ENCODE assay signal across 8 cellular contexts in the genomic region with DNA sequence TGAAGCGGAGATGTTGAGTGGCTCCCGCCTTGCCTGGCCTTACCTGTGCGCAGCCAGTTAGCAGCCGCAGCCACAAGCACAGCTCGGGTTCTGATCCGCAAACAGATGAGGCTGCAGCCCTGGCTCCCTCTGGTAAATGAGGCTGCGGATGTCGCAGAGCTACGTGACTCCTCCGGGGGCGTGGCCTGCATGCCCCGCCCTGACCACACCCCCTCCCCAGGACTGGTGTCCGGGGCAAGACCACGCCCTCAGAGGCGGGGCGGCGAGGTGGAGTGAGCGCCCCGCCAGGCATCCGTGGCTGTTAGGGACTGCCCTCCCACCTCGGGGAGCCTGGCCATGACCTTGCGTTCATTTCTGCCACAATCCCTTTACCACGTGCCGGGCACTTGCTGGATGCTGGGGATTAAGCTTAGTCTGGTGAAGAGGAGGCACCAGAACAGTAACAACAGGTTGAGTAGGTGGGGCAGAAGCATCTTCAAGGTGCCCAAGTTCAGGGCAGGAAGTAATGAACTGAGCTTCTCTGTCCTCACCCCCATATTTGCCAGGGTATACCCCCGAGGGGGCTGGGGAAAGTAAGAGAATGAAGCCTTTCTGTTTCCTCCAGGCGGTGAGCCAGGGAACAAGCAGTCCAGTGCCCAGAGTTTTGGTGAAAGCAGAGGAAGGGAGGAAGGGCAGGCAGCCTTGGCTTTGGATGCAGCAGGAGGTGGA. TPM values are rescaled to one million over a fixed set of nuclear protein-coding genes. Genes with fewer than 3 reads are reported as not detected.
DNase-seq lines count a peak whose midpoint lies in the region; ATAC-seq and TF ChIP-seq lines count a peak whose summit lies in the region.

A gene (minus strand): TSS at position 138 of the 708 bp plus-strand sequence. CDS start 1,363 bp downstream, outside the sequence.

- RAD21 ChIA-PET in HCT116 (lab: Charles Lee; ENCODE audit: low non-redundant PET in 1 of 2, low total read pairs in 2 of 2, uncharacterized antibody in 2 of 2, unreplicated experiment in 2 of 2) = no interaction called here

- H3K36me3 ChIP-seq in HCT116 (ENCODE audit: control insufficient read depth in 1 of 2, insufficient read depth in 2 of 2, low read length in 2 of 2) (peaks cover 16 to 26% of the 10 kb centered on the region in 2 experiments; a peak in 3 of 4 replicates), adrenal gland (replicated peaks in 1 of 2) (no peaks in the 10 kb centered on the region), left ventricle myocardium inferior (peaks cover 11% of the 10 kb centered on the region), psoas muscle (ENCODE audit: insufficient read depth in 1 of 2, low read depth in 1 of 2) (no peaks in the 10 kb centered on the region)

- DNase-seq in GM04503 (ENCODE audit: low read depth) (peak; percentile 39), HCT116 (ENCODE audit: low read depth, low spot score) (peak; percentile 81), NCI-H1092 (lab: John Stamatoyannopoulos, UW) (peak; percentile 74), T-helper 1 cell (peak; percentile 96 to 98 (median 98)), adrenal gland (peak; percentile 95 to 99 (median 97)), left ventricle myocardium inferior (peak; percentile 98), psoas muscle (peak; percentile 97 to 98), ureter (ENCODE audit: low spot score) (peak; percentile 97)

- POLR2A ChIA-PET in HCT116 (lab: Charles Lee) = no interaction called here

- H3K9me2 ChIP-seq in HCT116 (ENCODE audit: insufficient read depth) = no peaks in the 10 kb centered on the region

- H2AFZ ChIP-seq in HCT116 (ENCODE audit: low read depth, low read length, poor library complexity, severe bottlenecking) = no peak within 1 kb of the TSS

- H3K27ac ChIP-seq in HCT116 (ENCODE audit: low read depth, low read length) = peak within 1 kb of the TSS; percentile 60
- peak within 1 kb of the TSS in 2 of 5 donors; percentile 1 to 63 for H3K27ac ChIP-seq in adrenal gland
- peak within 1 kb of the TSS; percentile 79 for H3K27ac ChIP-seq in left ventricle myocardium inferior (replicated peaks)
- H3K27ac ChIP-seq in psoas muscle = no peak within 1 kb of the TSS

- H3K9me3 ChIP-seq in HCT116 (ENCODE audit: control insufficient read depth in 1 of 2, insufficient read depth in 1 of 2, low read depth in 1 of 2, low read length in 2 of 2) (no peaks in the 10 kb centered on the region), adrenal gland (replicated peaks in 1 of 3) (no peaks in the 10 kb centered on the region), left ventricle myocardium inferior (replicated peaks) (no peaks in the 10 kb centered on the region), psoas muscle (no peaks in the 10 kb centered on the region)

- H3K27me3 ChIP-seq in HCT116 (ENCODE audit: insufficient read depth, low read length) = no peaks in the 10 kb centered on the region
- no peaks in the 10 kb centered on the region for H3K27me3 ChIP-seq in adrenal gland
- no peaks in the 10 kb centered on the region for H3K27me3 ChIP-seq in left ventricle myocardium inferior (ENCODE audit: low read depth)
- no peaks in the 10 kb centered on the region for H3K27me3 ChIP-seq in psoas muscle (ENCODE audit: insufficient read depth in 3 of 3, low read length in 2 of 3)

- intact Hi-C loops in HCT116 (cut with micrococcal nuclease) = no loop called here
- intact Hi-C loops in adrenal gland (cut with DNase I) = no loop called here
- intact Hi-C loops in left ventricle myocardium inferior (cut with micrococcal nuclease) = no loop called here
- intact Hi-C loops in psoas muscle (cut with DNase I) = no loop called here

- no peak for TF ChIP-seq CTCF in HCT116 (IDR thresholded peaks at IDR 0.05 in 2 of 3, conservative IDR thresholded peaks at IDR 0.05 in 1 of 3; ENCODE audit: borderline replicate concordance in 1 of 3, insufficient read depth in 1 of 3, low read depth in 2 of 3, low read length in 2 of 3)
- no peak for TF ChIP-seq CTCF in adrenal gland (IDR thresholded peaks at IDR 0.05)
- no peak for TF ChIP-seq CTCF in left ventricle myocardium inferior (IDR thresholded peaks at IDR 0.05; ENCODE audit: borderline replicate concordance)
- no peak for TF ChIP-seq CTCF in psoas muscle (IDR thresholded peaks at IDR 0.05)

- peak within 1 kb of the TSS; percentile 44 to 45 for H3K4me3 ChIP-seq in HCT116 (replicated peaks in 1 of 2; ENCODE audit: low read depth in 1 of 2, low read length in 2 of 2)
- peak within 1 kb of the TSS in 1 of 4 donors; percentile 20 for H3K4me3 ChIP-seq in adrenal gland
- peak within 1 kb of the TSS; percentile 61 for H3K4me3 ChIP-seq in left ventricle myocardium inferior
- H3K4me3 ChIP-seq in psoas muscle = peak within 1 kb of the TSS; percentile 41

- CTCF ChIA-PET in HCT116 (lab: Charles Lee) = interaction anchor here (1.3 kb wide), 1 partner anchor 70 kb away, joined by 4 read pairs; no protein-coding TSS in a partner anchor

- H3K4me1 ChIP-seq in HCT116 (ENCODE audit: control insufficient read depth in 1 of 2, insufficient read depth in 2 of 2, low read length in 2 of 2) (peaks cover 6 to 16% of the 10 kb centered on the region in 2 experiments; a peak in 3 of 4 replicates), adrenal gland (replicated peaks in 1 of 2) (peaks cover 2 to 11% of the 10 kb centered on the region in 2 donors), left ventricle myocardium inferior (peaks cover 48% of the 10 kb centered on the region), psoas muscle (peaks cover 6% of the 10 kb centered on the region)

- peak within 1 kb of the TSS; percentile 50 for H3K4me2 ChIP-seq in HCT116 (ENCODE audit: low read length)

- ATAC-seq in HCT116 (peak; percentile 97), psoas muscle (peak; percentile 97 to 98 (median 97))

- no TSS peak for BruUV-seq in HCT116 (replicated peaks; lab: Mats Ljungman, UMichigan)

- H3K79me2 ChIP-seq in HCT116 (ENCODE audit: insufficient read depth, low read length) = no peaks in the 10 kb centered on the region

- H3K9ac ChIP-seq in HCT116 (ENCODE audit: low read length) = peak within 1 kb of the TSS; percentile 4; the same call in 1 of the 2 replicates

- no peaks in the 10 kb centered on the region for H4K20me1 ChIP-seq in HCT116 (ENCODE audit: insufficient read depth)

- 5 to 12% (median 10%) methylated on average over 10 to 25 of the region's 26 CpGs for WGBS in adrenal gland, 4 donors
- WGBS in psoas muscle, 3 donors = 8 to 11% (median 9%) methylated on average over 22 to 25 of the region's 26 CpGs

- no peak for TF ChIP-seq RAD21 in HCT116 (IDR thresholded peaks at IDR 0.05; ENCODE audit: low read depth)

- TF ChIP-seq POLR2A in HCT116 (IDR thresholded peaks at IDR 0.05; ENCODE audit: borderline replicate concordance, extremely low read depth, insufficient read depth, insufficient read length) (no peak), adrenal gland (IDR thresholded peaks at IDR 0.05) (peak; percentile 84 to 92)

TF ChIP-seq in HCT116, 20 proteins besides CTCF, POLR2A, EP300 and RAD21 (continues in another document):
- TF ChIP-seq FOSL1 (IDR thresholded peaks at IDR 0.05; ENCODE audit: low read depth) (no peak), TCF7L2 (IDR thresholded peaks at IDR 0.05; ENCODE audit: borderline replicate concordance, extremely low read depth, insufficient read depth, insufficient read length) (no peak), SRF (IDR thresholded peaks at IDR 0.05; ENCODE audit: low read depth) (no peak), SIN3A (IDR thresholded peaks at IDR 0.05; ENCODE audit: low read depth) (no peak)
- TF ChIP-seq, protein P1, sequence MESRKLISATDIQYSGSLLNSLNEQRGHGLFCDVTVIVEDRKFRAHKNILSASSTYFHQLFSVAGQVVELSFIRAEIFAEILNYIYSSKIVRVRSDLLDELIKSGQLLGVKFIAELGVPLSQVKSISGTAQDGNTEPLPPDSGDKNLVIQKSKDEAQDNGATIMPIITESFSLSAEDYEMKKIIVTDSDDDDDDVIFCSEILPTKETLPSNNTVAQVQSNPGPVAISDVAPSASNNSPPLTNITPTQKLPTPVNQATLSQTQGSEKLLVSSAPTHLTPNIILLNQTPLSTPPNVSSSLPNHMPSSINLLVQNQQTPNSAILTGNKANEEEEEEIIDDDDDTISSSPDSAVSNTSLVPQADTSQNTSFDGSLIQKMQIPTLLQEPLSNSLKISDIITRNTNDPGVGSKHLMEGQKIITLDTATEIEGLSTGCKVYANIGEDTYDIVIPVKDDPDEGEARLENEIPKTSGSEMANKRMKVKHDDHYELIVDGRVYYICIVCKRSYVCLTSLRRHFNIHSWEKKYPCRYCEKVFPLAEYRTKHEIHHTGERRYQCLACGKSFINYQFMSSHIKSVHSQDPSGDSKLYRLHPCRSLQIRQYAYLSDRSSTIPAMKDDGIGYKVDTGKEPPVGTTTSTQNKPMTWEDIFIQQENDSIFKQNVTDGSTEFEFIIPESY (IDR thresholded peaks at IDR 0.05; ENCODE audit: extremely low read depth, insufficient replicate concordance, low read length) = no peak
- TF ChIP-seq, protein P2, sequence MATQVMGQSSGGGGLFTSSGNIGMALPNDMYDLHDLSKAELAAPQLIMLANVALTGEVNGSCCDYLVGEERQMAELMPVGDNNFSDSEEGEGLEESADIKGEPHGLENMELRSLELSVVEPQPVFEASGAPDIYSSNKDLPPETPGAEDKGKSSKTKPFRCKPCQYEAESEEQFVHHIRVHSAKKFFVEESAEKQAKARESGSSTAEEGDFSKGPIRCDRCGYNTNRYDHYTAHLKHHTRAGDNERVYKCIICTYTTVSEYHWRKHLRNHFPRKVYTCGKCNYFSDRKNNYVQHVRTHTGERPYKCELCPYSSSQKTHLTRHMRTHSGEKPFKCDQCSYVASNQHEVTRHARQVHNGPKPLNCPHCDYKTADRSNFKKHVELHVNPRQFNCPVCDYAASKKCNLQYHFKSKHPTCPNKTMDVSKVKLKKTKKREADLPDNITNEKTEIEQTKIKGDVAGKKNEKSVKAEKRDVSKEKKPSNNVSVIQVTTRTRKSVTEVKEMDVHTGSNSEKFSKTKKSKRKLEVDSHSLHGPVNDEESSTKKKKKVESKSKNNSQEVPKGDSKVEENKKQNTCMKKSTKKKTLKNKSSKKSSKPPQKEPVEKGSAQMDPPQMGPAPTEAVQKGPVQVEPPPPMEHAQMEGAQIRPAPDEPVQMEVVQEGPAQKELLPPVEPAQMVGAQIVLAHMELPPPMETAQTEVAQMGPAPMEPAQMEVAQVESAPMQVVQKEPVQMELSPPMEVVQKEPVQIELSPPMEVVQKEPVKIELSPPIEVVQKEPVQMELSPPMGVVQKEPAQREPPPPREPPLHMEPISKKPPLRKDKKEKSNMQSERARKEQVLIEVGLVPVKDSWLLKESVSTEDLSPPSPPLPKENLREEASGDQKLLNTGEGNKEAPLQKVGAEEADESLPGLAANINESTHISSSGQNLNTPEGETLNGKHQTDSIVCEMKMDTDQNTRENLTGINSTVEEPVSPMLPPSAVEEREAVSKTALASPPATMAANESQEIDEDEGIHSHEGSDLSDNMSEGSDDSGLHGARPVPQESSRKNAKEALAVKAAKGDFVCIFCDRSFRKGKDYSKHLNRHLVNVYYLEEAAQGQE (IDR thresholded peaks at IDR 0.05; ENCODE audit: low read depth) = no peak

RNA-seq across cellular contexts. Expression of the gene that starts here (rescaled TPM):
- total RNA-seq in HCT116 (2021; ENCODE audit: unreplicated experiment) = 82.8 TPM
- 379 and 483 TPM in 2 replicates for polyA plus RNA-seq in HCT116 (2012)
- 10 to 100 TPM in 7 of 8 donors, 1 to 10 TPM in 1; 6.3 to 65.5 (median 31.7) TPM for total RNA-seq in adrenal gland
- 10 to 100 TPM; 18.5 to 61.2 (median 18.7) TPM for polyA plus RNA-seq in adrenal gland
- 329 TPM for total RNA-seq in left ventricle myocardium inferior
- 1 to 10 TPM; 1.3 to 2.9 (median 2.0) TPM for total RNA-seq in psoas muscle
- polyA plus RNA-seq in psoas muscle = 1 to 10 TPM; 1.2 to 2.4 (median 1.7) TPM
- total RNA-seq in ureter = 15.7 TPM

Comparison
In these comparisons a context has a peak if more than half of its experiments do, and no peak if none do; other contexts are left out.
1. RNA of the gene that starts here (polyA plus RNA-seq): 18.5 to 61.2 TPM in adrenal gland; 1.2 to 2.4 TPM in psoas muscle; every median in the first group is over 4 times any median in the second.
2. DNase-seq: peak in every context shown above with its lines; median percentile 98 in T-helper 1 cell; 98 in left ventricle myocardium inferior; 98 in psoas muscle; 97 in adrenal gland; 97 in ureter; 81 in HCT116; 74 in NCI-H1092; 39 in GM04503.